In the genomic region with DNA sequence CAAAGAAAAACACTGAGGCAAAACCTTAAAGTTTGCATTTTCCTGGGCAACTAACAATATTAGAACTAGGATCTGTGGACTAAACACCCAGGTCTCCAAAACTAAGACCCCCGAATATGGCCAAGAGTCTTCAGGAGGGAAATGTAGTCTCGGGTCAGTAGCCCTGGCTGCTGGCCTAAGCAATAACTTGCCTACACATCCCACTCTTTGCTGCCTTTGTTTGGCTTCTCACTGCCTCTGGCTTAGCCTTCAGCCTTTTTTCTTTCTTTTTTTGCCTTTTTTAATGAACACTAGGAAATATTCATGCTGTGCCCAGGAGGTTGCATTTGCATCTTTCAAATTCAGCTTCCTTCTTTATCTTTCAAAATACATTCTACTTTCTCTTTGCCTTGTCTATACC, we compare ENCODE assay signal across 1 cellular context.
TF ChIP-seq lines count a peak whose summit lies in the region.

No MANE protein-coding gene starts in this region.

TF ChIP-seq in SK-N-SH, 30 proteins besides CTCF, POLR2A, EP300 and RAD21:
- TF ChIP-seq FOXM1 (IDR thresholded peaks at IDR 0.05; ENCODE audit: low read depth) (no peak), EZH2phosphoT487 (IDR thresholded peaks at IDR 0.05; ENCODE audit: borderline replicate concordance, low read depth) (no peak), TAF1 (IDR thresholded peaks at IDR 0.05; ENCODE audit: borderline replicate concordance, low read depth, low read length) (no peak), CHD2 (IDR thresholded peaks at IDR 0.05; ENCODE audit: low read length, partially characterized antibody) (no peak), SMC3 (IDR thresholded peaks at IDR 0.05; ENCODE audit: low read depth, low read length) (no peak), NFIC (IDR thresholded peaks at IDR 0.05; ENCODE audit: borderline replicate concordance) (no peak)
- TF ChIP-seq, protein P1, sequence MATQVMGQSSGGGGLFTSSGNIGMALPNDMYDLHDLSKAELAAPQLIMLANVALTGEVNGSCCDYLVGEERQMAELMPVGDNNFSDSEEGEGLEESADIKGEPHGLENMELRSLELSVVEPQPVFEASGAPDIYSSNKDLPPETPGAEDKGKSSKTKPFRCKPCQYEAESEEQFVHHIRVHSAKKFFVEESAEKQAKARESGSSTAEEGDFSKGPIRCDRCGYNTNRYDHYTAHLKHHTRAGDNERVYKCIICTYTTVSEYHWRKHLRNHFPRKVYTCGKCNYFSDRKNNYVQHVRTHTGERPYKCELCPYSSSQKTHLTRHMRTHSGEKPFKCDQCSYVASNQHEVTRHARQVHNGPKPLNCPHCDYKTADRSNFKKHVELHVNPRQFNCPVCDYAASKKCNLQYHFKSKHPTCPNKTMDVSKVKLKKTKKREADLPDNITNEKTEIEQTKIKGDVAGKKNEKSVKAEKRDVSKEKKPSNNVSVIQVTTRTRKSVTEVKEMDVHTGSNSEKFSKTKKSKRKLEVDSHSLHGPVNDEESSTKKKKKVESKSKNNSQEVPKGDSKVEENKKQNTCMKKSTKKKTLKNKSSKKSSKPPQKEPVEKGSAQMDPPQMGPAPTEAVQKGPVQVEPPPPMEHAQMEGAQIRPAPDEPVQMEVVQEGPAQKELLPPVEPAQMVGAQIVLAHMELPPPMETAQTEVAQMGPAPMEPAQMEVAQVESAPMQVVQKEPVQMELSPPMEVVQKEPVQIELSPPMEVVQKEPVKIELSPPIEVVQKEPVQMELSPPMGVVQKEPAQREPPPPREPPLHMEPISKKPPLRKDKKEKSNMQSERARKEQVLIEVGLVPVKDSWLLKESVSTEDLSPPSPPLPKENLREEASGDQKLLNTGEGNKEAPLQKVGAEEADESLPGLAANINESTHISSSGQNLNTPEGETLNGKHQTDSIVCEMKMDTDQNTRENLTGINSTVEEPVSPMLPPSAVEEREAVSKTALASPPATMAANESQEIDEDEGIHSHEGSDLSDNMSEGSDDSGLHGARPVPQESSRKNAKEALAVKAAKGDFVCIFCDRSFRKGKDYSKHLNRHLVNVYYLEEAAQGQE (IDR thresholded peaks at IDR 0.05; ENCODE audit: low read depth, low read length), result no peak
- TF ChIP-seq, protein P2, sequence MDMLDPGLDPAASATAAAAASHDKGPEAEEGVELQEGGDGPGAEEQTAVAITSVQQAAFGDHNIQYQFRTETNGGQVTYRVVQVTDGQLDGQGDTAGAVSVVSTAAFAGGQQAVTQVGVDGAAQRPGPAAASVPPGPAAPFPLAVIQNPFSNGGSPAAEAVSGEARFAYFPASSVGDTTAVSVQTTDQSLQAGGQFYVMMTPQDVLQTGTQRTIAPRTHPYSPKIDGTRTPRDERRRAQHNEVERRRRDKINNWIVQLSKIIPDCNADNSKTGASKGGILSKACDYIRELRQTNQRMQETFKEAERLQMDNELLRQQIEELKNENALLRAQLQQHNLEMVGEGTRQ (IDR thresholded peaks at IDR 0.05; ENCODE audit: borderline replicate concordance, low read depth, low read length), result no peak
